8 cellular contexts compared by ENCODE assay signal in the genomic region with DNA sequence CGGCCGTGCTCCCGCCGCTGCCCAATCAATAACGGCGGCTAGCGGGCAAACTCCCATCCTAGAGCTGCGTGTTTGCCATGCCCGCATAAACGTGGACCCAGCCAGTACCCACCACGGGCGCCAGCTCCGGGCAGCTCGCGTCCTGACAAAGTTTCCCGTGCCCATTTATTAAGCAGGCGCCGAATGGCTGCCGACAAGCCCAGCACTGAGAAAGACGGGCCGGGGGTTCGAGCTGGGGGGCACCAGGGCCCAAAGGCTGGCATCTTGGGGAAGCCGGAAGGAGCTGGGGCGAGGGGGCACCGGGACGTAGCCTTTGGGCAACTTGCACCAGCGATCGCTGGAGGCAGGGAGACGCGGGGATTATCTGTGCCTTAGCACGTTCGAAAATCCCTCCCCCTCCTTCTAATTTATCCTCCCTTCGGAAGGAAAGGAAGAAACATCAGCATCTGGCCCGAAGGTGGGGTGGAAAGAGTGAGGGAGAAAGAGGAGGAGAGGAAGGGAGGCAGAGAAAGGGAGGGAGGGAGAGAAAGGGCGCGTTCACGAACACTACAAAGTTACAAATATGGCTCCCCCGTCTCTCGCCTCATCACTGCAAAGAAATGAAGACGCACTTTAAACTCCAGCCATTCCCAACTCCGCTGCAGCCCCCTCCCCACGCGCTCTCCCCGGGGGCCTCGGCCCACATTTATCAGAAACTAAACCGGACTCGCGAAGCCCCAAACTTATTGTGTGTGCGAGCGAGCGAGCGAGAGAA. TPM values are rescaled to one million over a fixed set of nuclear protein-coding genes. Genes with fewer than 3 reads are reported as not detected.
A peak's percentile ranks its signal among the peaks of the same experiment; 100 is the strongest.
DNase-seq lines count a peak whose midpoint lies in the region; ATAC-seq and TF ChIP-seq lines count a peak whose summit lies in the region.

No MANE protein-coding gene starts in this region.

- H3K27me3 ChIP-seq in OCI-LY3 (ENCODE audit: low read depth, low read length) (peaks cover 5% of the 10 kb centered on the region; the same call in 1 of the 2 replicates), neutrophil (no peaks in the 10 kb centered on the region)

- no peaks in the 10 kb centered on the region for H3K27me3 Mint-ChIP-seq in activated naive CD4-positive, alpha-beta T cell treated with anti-CD3 and anti-CD28 coated beads for 36 hours (ENCODE audit: low read depth)

- TF ChIP-seq POLR2A in GM19193 (IDR thresholded peaks at IDR 0.05; ENCODE audit: extremely low read depth, insufficient read depth, insufficient read length), result peak; percentile 48

- H3K36me3 Mint-ChIP-seq in activated naive CD4-positive, alpha-beta T cell treated with anti-CD3 and anti-CD28 coated beads for 36 hours (ENCODE audit: low read depth), result peaks cover 21% of the 10 kb centered on the region

- intact Hi-C loops in activated naive CD4-positive, alpha-beta T cell treated with anti-CD3 and anti-CD28 coated beads for 36 hours (cut with micrococcal nuclease), result loop anchor here (2.0 to 5.0 kb wide), 5 partner anchors 501 to 1278 kb away; partner anchors contain the start of genes FEM1B, PIAS1, RPLP1 and TLE3

- H3K4me3 Mint-ChIP-seq in activated naive CD4-positive, alpha-beta T cell treated with anti-CD3 and anti-CD28 coated beads for 36 hours, result peak overlapping the region; percentile 84

- peak overlapping the region; percentile 93 for H3K4me3 ChIP-seq in AG10803 (ENCODE audit: low read length)
- H3K4me3 ChIP-seq in OCI-LY3 (ENCODE audit: low read length), result peak overlapping the region; percentile 96
- H3K4me3 ChIP-seq in neutrophil (ENCODE audit: low read depth in 1 of 2, low read length in 1 of 2), result peak overlapping the region; percentile 97 to 99

- peak overlapping the region; percentile 94 for H3K27ac Mint-ChIP-seq in activated naive CD4-positive, alpha-beta T cell treated with anti-CD3 and anti-CD28 coated beads for 36 hours

- CTCF ChIA-PET in activated naive CD4-positive, alpha-beta T cell treated with anti-CD3 and anti-CD28 coated beads for 36 hours (lab: Charles Lee), result interaction anchor here (1.1 to 1.2 kb wide), 2 partner anchors 25 to 34 kb away, joined by 3 to 4 read pairs; no protein-coding TSS in a partner anchor

- TF ChIP-seq CTCF in AG10803 (conservative IDR thresholded peaks at IDR 0.05; ENCODE audit: low read length) (no peak), OCI-LY3 (IDR thresholded peaks at IDR 0.05; ENCODE audit: low read depth, low read length) (no peak), neutrophil (IDR thresholded peaks at IDR 0.05) (no peak)

- H3K36me3 ChIP-seq in OCI-LY3 (replicated peaks; ENCODE audit: low read depth, low read length) (peaks cover 27% of the 10 kb centered on the region), neutrophil (no peaks in the 10 kb centered on the region)

- ATAC-seq in HG03108 (IDR thresholded peaks at IDR 0.05; ENCODE audit: unreplicated experiment) (no peak), GM21825 (IDR thresholded peaks at IDR 0.05; ENCODE audit: unreplicated experiment) (no peak)

- H3K4me1 ChIP-seq in OCI-LY3 (ENCODE audit: low read length) (peaks cover 45% of the 10 kb centered on the region), neutrophil (ENCODE audit: control insufficient read depth in 1 of 2, insufficient read depth in 1 of 2, low read depth in 1 of 2, low read length in 1 of 2) (peaks cover 44 to 47% of the 10 kb centered on the region in 2 experiments)

- no peaks in the 10 kb centered on the region for H3K9me3 Mint-ChIP-seq in activated naive CD4-positive, alpha-beta T cell treated with anti-CD3 and anti-CD28 coated beads for 36 hours

- DNase-seq in AG10803 (ENCODE audit: low read depth) (peak; percentile 63), foreskin melanocyte (peak; percentile 56)
- peak; percentile 45 for DNase-seq in activated naive CD4-positive, alpha-beta T cell treated with anti-CD3 and anti-CD28 coated beads for 36 hours

- peak overlapping the region; percentile 98 for H3K4me2 ChIP-seq in OCI-LY3 (ENCODE audit: low read length)

- peaks cover 42% of the 10 kb centered on the region for H4K20me1 ChIP-seq in OCI-LY3 (ENCODE audit: insufficient read depth, low read length)

- peak overlapping the region; percentile 100 for H3K9ac ChIP-seq in OCI-LY3 (ENCODE audit: low read length)

- peaks cover 83% of the 10 kb centered on the region for H3K79me2 ChIP-seq in OCI-LY3 (ENCODE audit: low read length)

- no peaks in the 10 kb centered on the region for H3K9me3 ChIP-seq in OCI-LY3 (ENCODE audit: insufficient read depth, low read length)
- no peaks in the 10 kb centered on the region for H3K9me3 ChIP-seq in neutrophil

- peaks cover 39% of the 10 kb centered on the region for H3K4me1 Mint-ChIP-seq in activated naive CD4-positive, alpha-beta T cell treated with anti-CD3 and anti-CD28 coated beads for 36 hours (ENCODE audit: low read depth)

- H3K27ac ChIP-seq in OCI-LY3 (ENCODE audit: low read length) (peak overlapping the region; percentile 94), neutrophil (peak overlapping the region; percentile 100)

- H2AFZ ChIP-seq in OCI-LY3 (ENCODE audit: low read depth, low read length), result no peak overlapping the region

RNA-seq across cellular contexts. Expression of gene ANP32A, which starts 1.1 kb away (rescaled TPM):
- 100 to 1,000 TPM; 216 to 245 TPM for total RNA-seq in activated naive CD4-positive, alpha-beta T cell treated with anti-CD3 and anti-CD28 coated beads for 36 hours
